Comparison of ENCODE assay signal across 29 cellular contexts in genomic region chrX:105703876-105704275, GRCh38.
A peak's percentile ranks its signal among the peaks of the same experiment; 100 is the strongest.
DNase-seq lines count a peak whose midpoint lies in the region; ATAC-seq and TF ChIP-seq lines count a peak whose summit lies in the region.
"Had no signal": no experiment of that assay in that cellular context is flagged by ENCODE, and none has a peak within 500 bp of the region (broad histone marks: within the 10 kb centered on the region; RNA-seq: fewer than 3 reads in every experiment).

No MANE protein-coding gene starts in this region.

- no peaks in the 10 kb centered on the region for H3K36me3 Mint-ChIP-seq in stimulated activated effector memory CD8-positive, alpha-beta T cell treated with anti-CD3 and anti-CD28 coated beads, Interleukin-12 subunit alpha, Interleukin-12 subunit beta, amount 100 ng/mL, for 72 hours
- H3K36me3 Mint-ChIP-seq: CD14-positive monocyte; CD4-positive, alpha-beta memory T cell; CD4-positive, CD25-positive, alpha-beta regulatory T cell; CD8-positive, alpha-beta memory T cell; CD8-positive, alpha-beta T cell had no signal

- no peak overlapping the region for H3K4me3 ChIP-seq in retinal pigment epithelial cell (ENCODE audit: low read length)
- H3K4me3 ChIP-seq: A549; BLaER1; BLaER1 treated with 17β-estradiol and CSF1 and Interleukin-3, amounts not matched to agents 10 nM and 100 nM had no signal

- no peak for TF ChIP-seq CTCF in retinal pigment epithelial cell (conservative IDR thresholded peaks at IDR 0.05; ENCODE audit: low read depth, low read length)

- no peak overlapping the region for H3K27ac Mint-ChIP-seq in stimulated activated effector memory CD8-positive, alpha-beta T cell treated with anti-CD3 and anti-CD28 coated beads, Interleukin-12 subunit alpha, Interleukin-12 subunit beta, amount 100 ng/mL, for 72 hours
- H3K27ac Mint-ChIP-seq: B cell; CD14-positive monocyte; CD4-positive, alpha-beta memory T cell; CD4-positive, alpha-beta T cell; CD4-positive, CD25-positive, alpha-beta regulatory T cell; CD8-positive, alpha-beta memory T cell; CD8-positive, alpha-beta T cell had no signal

- no peak overlapping the region for H3K4me3 Mint-ChIP-seq in stimulated activated effector memory CD8-positive, alpha-beta T cell treated with anti-CD3 and anti-CD28 coated beads, Interleukin-12 subunit alpha, Interleukin-12 subunit beta, amount 100 ng/mL, for 72 hours
- H3K4me3 Mint-ChIP-seq: B cell; CD14-positive monocyte; CD4-positive, alpha-beta memory T cell; CD4-positive, alpha-beta T cell; CD4-positive, CD25-positive, alpha-beta regulatory T cell; CD8-positive, alpha-beta memory T cell; CD8-positive, alpha-beta T cell had no signal

- ATAC-seq in stimulated activated effector memory CD8-positive, alpha-beta T cell treated with anti-CD3 and anti-CD28 coated beads, Interleukin-12 subunit alpha, Interleukin-12 subunit beta, amount 100 ng/mL, for 72 hours = no peak
- ATAC-seq: A549; CD8-positive, alpha-beta T cell had no signal

- H3K4me1 Mint-ChIP-seq in stimulated activated effector memory CD8-positive, alpha-beta T cell treated with anti-CD3 and anti-CD28 coated beads, Interleukin-12 subunit alpha, Interleukin-12 subunit beta, amount 100 ng/mL, for 72 hours = no peaks in the 10 kb centered on the region
- H3K4me1 Mint-ChIP-seq: B cell; CD14-positive monocyte; CD4-positive, alpha-beta memory T cell; CD4-positive, CD25-positive, alpha-beta regulatory T cell; CD8-positive, alpha-beta memory T cell had no signal

- H3K9me3 Mint-ChIP-seq in stimulated activated effector memory CD8-positive, alpha-beta T cell treated with anti-CD3 and anti-CD28 coated beads, Interleukin-12 subunit alpha, Interleukin-12 subunit beta, amount 100 ng/mL, for 72 hours = peaks cover 4% of the 10 kb centered on the region
- H3K9me3 Mint-ChIP-seq: CD14-positive monocyte; CD4-positive, alpha-beta memory T cell; CD4-positive, alpha-beta T cell; CD8-positive, alpha-beta T cell had no signal

- DNase-seq in iris pigment epithelial cell (ENCODE audit: low read depth) (peak; percentile 51), retinal pigment epithelial cell (ENCODE audit: low read depth) (peak; percentile 7), HuH-7.5 (ENCODE audit: low spot score) (no peak)
- no peak for DNase-seq in stimulated activated effector memory CD8-positive, alpha-beta T cell treated with anti-CD3 and anti-CD28 coated beads, Interleukin-12 subunit alpha, Interleukin-12 subunit beta, amount 100 ng/mL, for 72 hours (ENCODE audit: low spot score in 2 of 2)
- DNase-seq: 8988T; ACHN; AML-193; BE2C; C1 segment of cervical spinal cord; Caco-2; Calu3; CD4-positive, alpha-beta memory T cell; CD4-positive, alpha-beta T cell; CD4-positive, CD25-positive, alpha-beta regulatory T cell; CD8-positive, alpha-beta memory T cell; CD8-positive, alpha-beta T cell; COR-L47; DMS 273 treated with DMSO at 0.1 percent for 48 hours; DMS153; DMS53; DMS79; DMS79 treated with DMSO at 0.1 percent for 48 hours; DND-41; EL had no signal

Comparison
In these comparisons a context has a peak if more than half of its experiments do, and no peak if none do; other contexts are left out.
1. DNase-seq: peak in iris pigment epithelial cell (single experiment) and retinal pigment epithelial cell (single experiment); none in stimulated activated effector memory CD8-positive, alpha-beta T cell treated with anti-CD3 and anti-CD28 coated beads, Interleukin-12 subunit alpha, Interleukin-12 subunit beta, amount 100 ng/mL, for 72 hours (0 of 2) and HuH-7.5 (single experiment).